In genomic region chr5:134069553-134069952, GRCh38 we compare ENCODE assay signal across 16 cellular contexts.
"Had no signal": no experiment of that assay in that cellular context is flagged by ENCODE, and none has a peak within 500 bp of the region (broad histone marks: within the 10 kb centered on the region; RNA-seq: fewer than 3 reads in every experiment).

No MANE protein-coding gene starts in this region.

- H3K4me3 Mint-ChIP-seq: natural killer cell treated with Interleukin-12 subunit alpha and Interleukin-12 subunit beta and Interleukin-15 and Interleukin-18, amount 100 ng/mL, for 72 hours; stimulated activated effector memory CD8-positive, alpha-beta T cell treated with anti-CD3 and anti-CD28 coated beads, Interleukin-12 subunit alpha, Interleukin-12 subunit beta, amount 100 ng/mL, for 72 hours had no signal

- H3K36me3 Mint-ChIP-seq: natural killer cell treated with Interleukin-12 subunit alpha and Interleukin-12 subunit beta and Interleukin-15 and Interleukin-18, amount 100 ng/mL, for 72 hours; stimulated activated effector memory CD8-positive, alpha-beta T cell treated with anti-CD3 and anti-CD28 coated beads, Interleukin-12 subunit alpha, Interleukin-12 subunit beta, amount 100 ng/mL, for 72 hours had no signal

- H3K9me3 Mint-ChIP-seq: natural killer cell treated with Interleukin-12 subunit alpha and Interleukin-12 subunit beta and Interleukin-15 and Interleukin-18, amount 100 ng/mL, for 72 hours; stimulated activated effector memory CD8-positive, alpha-beta T cell treated with anti-CD3 and anti-CD28 coated beads, Interleukin-12 subunit alpha, Interleukin-12 subunit beta, amount 100 ng/mL, for 72 hours had no signal

- H3K27ac Mint-ChIP-seq: natural killer cell treated with Interleukin-12 subunit alpha and Interleukin-12 subunit beta and Interleukin-15 and Interleukin-18, amount 100 ng/mL, for 72 hours; stimulated activated effector memory CD8-positive, alpha-beta T cell treated with anti-CD3 and anti-CD28 coated beads, Interleukin-12 subunit alpha, Interleukin-12 subunit beta, amount 100 ng/mL, for 72 hours had no signal

- DNase-seq: activated CD8-positive, alpha-beta memory T cell treated with anti-CD3 and anti-CD28 coated beads, Interleukin-2, amount 50 U/mL, for 48 hours; brain microvascular endothelial cell; dermis blood vessel endothelial cell; islet precursor cell; mammary epithelial cell; mucosa of descending colon; nucleus accumbens; small intestine; substantia nigra; SW 1271; upper lobe of left lung; WERI-Rb-1 had no signal

- ATAC-seq: gastroesophageal sphincter; left lobe of liver; mucosa of descending colon; natural killer cell treated with Interleukin-12 subunit alpha and Interleukin-12 subunit beta and Interleukin-15 and Interleukin-18, amount 100 ng/mL, for 72 hours had no signal
